In genomic region chr11:60498853-60499252, GRCh38 we compare ENCODE assay signal across 13 cellular contexts. TPM values are rescaled to one million over a fixed set of nuclear protein-coding genes. Genes with fewer than 3 reads are reported as not detected.
A peak's percentile ranks its signal among the peaks of the same experiment; 100 is the strongest.
DNase-seq lines count a peak whose midpoint lies in the region; ATAC-seq and TF ChIP-seq lines count a peak whose summit lies in the region.
"Had no signal": no experiment of that assay in that cellular context is flagged by ENCODE, and none has a peak within 500 bp of the region (broad histone marks: within the 10 kb centered on the region; RNA-seq: fewer than 3 reads in every experiment).

No MANE protein-coding gene starts in this region.

- DNase-seq in EL, result peak; percentile 35
- DNase-seq in OCI-M1 (lab: John Stamatoyannopoulos, UW), result no peak
- no peak for DNase-seq in 8988T
- DNase-seq in osteoblast (ENCODE audit: insufficient read length, low spot score, missing footprints), result no peak
- DNase-seq in SW480 (ENCODE audit: low spot score), result no peak
- DNase-seq: activated gamma-delta T cell treated with Interleukin-2 at 50 U/mL for 16 hours, COR-L47, NCI-H2081 had no signal

- H2AFZ ChIP-seq in osteoblast (ENCODE audit: low read length), result no peak overlapping the region

- ATAC-seq in GM21423 (IDR thresholded peaks at IDR 0.05; ENCODE audit: unreplicated experiment), result peak; percentile 84

- H3K4me3 ChIP-seq in HUES64 (ENCODE audit: low read length) (no peak overlapping the region), iPS-20b (ENCODE audit: low read length) (no peak overlapping the region), osteoblast (ENCODE audit: insufficient read depth, low read length) (no peak overlapping the region)

- H3K36me3 ChIP-seq in HUES64 (ENCODE audit: insufficient read depth, low read length), result no peaks in the 10 kb centered on the region
- no peaks in the 10 kb centered on the region for H3K36me3 ChIP-seq in iPS-20b (ENCODE audit: insufficient read depth, low read depth, low read length)
- no peaks in the 10 kb centered on the region for H3K36me3 ChIP-seq in osteoblast (ENCODE audit: insufficient read depth, low read length)

- H3K9ac ChIP-seq in HUES64 (ENCODE audit: low read depth, low read length), result no peak overlapping the region
- H3K9ac ChIP-seq in iPS-20b (ENCODE audit: low read depth, low read length), result no peak overlapping the region

- H3K27me3 ChIP-seq in HUES64 (ENCODE audit: insufficient read depth, low read length) (no peaks in the 10 kb centered on the region), iPS-20b (ENCODE audit: insufficient read depth, low read length) (no peaks in the 10 kb centered on the region), osteoblast (ENCODE audit: insufficient read depth, low read length) (no peaks in the 10 kb centered on the region)

- peak overlapping the region; percentile 53; the same call in 1 of the 2 replicates for H3K27ac ChIP-seq in HUES64 (ENCODE audit: low read depth, low read length)
- H3K27ac ChIP-seq in iPS-20b (ENCODE audit: low read length), result peak overlapping the region; percentile 39
- H3K27ac ChIP-seq in osteoblast (ENCODE audit: low read depth, low read length), result no peak overlapping the region

- H3K9me3 ChIP-seq in HUES64 (ENCODE audit: insufficient read depth, low read depth, low read length) (no peaks in the 10 kb centered on the region), iPS-20b (ENCODE audit: insufficient read depth, low read depth, low read length) (no peaks in the 10 kb centered on the region), osteoblast (ENCODE audit: low read depth, low read length) (peaks cover 4% of the 10 kb centered on the region)

- H4K20me1 ChIP-seq in osteoblast (ENCODE audit: insufficient read depth, low read length), result no peaks in the 10 kb centered on the region

- TF ChIP-seq CTCF in osteoblast (IDR thresholded peaks at IDR 0.05; ENCODE audit: extremely low read depth, low read depth, low read length), result no peak

- WGBS in HUES64, result 88% methylated on average over 4 of the region's 4 CpGs

- no peak overlapping the region for H3K4me2 ChIP-seq in osteoblast (ENCODE audit: insufficient read depth, low read length)

- H3K4me1 ChIP-seq in HUES64 (ENCODE audit: insufficient read depth, low read length) (peaks cover 31% of the 10 kb centered on the region), iPS-20b (ENCODE audit: insufficient read depth, low read length) (peaks cover 33% of the 10 kb centered on the region), osteoblast (ENCODE audit: insufficient read depth, low read length) (no peaks in the 10 kb centered on the region)

- H3K79me2 ChIP-seq in osteoblast (ENCODE audit: insufficient read depth, low read length), result no peaks in the 10 kb centered on the region

RNA-seq across cellular contexts. Expression of gene MS4A12, which starts 6.3 kb away (rescaled TPM):
- not detected for polyA plus RNA-seq in HUES64 (2013, experiment 1 of 2)
- not detected for polyA plus RNA-seq in HUES64 (2013, experiment 2 of 2)
- total RNA-seq in osteoblast, result not detected in 2 replicates
- total RNA-seq: endodermal cell, posterior vena cava had no signal

RNA-seq across cellular contexts. Expression of gene MS4A13, which starts 16.3 kb away (rescaled TPM):
- polyA plus RNA-seq in HUES64 (2013, experiment 1 of 2), result not detected
- polyA plus RNA-seq in HUES64 (2013, experiment 2 of 2), result not detected
- not detected in 2 replicates for total RNA-seq in osteoblast
- total RNA-seq: endodermal cell, posterior vena cava had no signal

RNA-seq across cellular contexts. Expression of gene MS4A1, which starts 43.2 kb away (rescaled TPM):
- not detected for polyA plus RNA-seq in HUES64 (2013, experiment 1 of 2)
- polyA plus RNA-seq in HUES64 (2013, experiment 2 of 2), result not detected
- not detected in 2 replicates for total RNA-seq in osteoblast
- total RNA-seq: endodermal cell had no signal
